30 cellular contexts compared by ENCODE assay signal in the genomic region with DNA sequence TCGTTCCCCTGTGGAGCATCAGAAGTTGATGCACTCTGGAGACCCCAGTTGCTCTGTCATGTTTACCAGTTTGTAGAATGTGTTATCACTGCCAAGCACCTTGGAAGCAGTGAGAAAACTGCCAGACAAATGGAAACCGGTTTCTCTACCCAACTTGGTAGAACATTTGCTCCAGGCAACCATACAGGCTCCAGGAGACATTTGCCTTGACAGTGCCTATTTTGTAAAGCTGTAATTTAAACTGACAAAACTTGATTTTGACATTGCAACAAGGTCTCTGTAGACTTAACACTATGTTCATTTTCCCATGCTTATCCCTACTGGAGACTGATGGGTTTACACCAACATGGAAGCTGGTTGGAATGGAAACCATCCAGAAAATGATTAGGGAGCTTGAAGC.
"Had no signal": no experiment of that assay in that cellular context is flagged by ENCODE, and none has a peak within 500 bp of the region (broad histone marks: within the 10 kb centered on the region; RNA-seq: fewer than 3 reads in every experiment).

No MANE protein-coding gene starts in this region.

- H3K9me3 ChIP-seq: body of pancreas, esophagus muscularis mucosa, gastrocnemius medialis, heart left ventricle had no signal

- H3K27me3 ChIP-seq: body of pancreas, esophagus muscularis mucosa, foreskin keratinocyte, gastrocnemius medialis, heart left ventricle had no signal

- ATAC-seq: activated CD4-positive, CD25-positive, alpha-beta regulatory T cell treated with anti-CD3 and anti-CD28 coated beads, Interleukin-2, amount 50 U/mL, for 24 hours; activated CD8-positive, alpha-beta T cell treated with anti-CD3 and anti-CD28 coated beads for 36 hours; activated T-cell treated with anti-CD3 and anti-CD28 coated beads, Interleukin-2, amount 50 U/mL, for 4 hours; activated T-helper 17 cell treated with anti-CD3 and anti-CD28 coated beads, Interleukin-2, amount 50 U/mL, for 72 hours; body of pancreas; effector memory CD8-positive, alpha-beta T cell; foreskin keratinocyte; gastrocnemius medialis; heart left ventricle; T-helper 17 cell had no signal

- H3K36me3 ChIP-seq: esophagus muscularis mucosa, gastrocnemius medialis, heart left ventricle, WERI-Rb-1 had no signal

- H3K4me3 ChIP-seq: body of pancreas, esophagus muscularis mucosa, gastrocnemius medialis, heart left ventricle had no signal

- H3K27ac ChIP-seq: body of pancreas, esophagus muscularis mucosa, foreskin keratinocyte, gastrocnemius medialis, heart left ventricle, WERI-Rb-1 had no signal

- DNase-seq: activated B cell treated with CpG ODN at 0.5 μM for 24 hours; activated CD4-positive, alpha-beta T cell treated with anti-CD3 and anti-CD28 coated beads for 48 hours; activated CD4-positive, alpha-beta T cell treated with anti-CD3 and anti-CD28 coated beads, Interleukin-2, amount 50 U/mL, for 1 hour; activated CD4-positive, alpha-beta T cell treated with anti-CD3 and anti-CD28 coated beads, Interleukin-2, amount 50 U/mL, for 48 hours; activated CD8-positive, alpha-beta memory T cell treated with anti-CD3 and anti-CD28 coated beads for 24 hours; activated CD8-positive, alpha-beta T cell treated with anti-CD3 and anti-CD28 coated beads for 36 hours; activated effector memory CD4-positive, alpha-beta T cell treated with Interleukin-2 at 50 U/mL for 16 hours; activated gamma-delta T cell treated with Interleukin-2 at 50 U/mL for 16 hours; activated naive CD4-positive, alpha-beta T cell treated with anti-CD3 and anti-CD28 coated beads, Interleukin-2, amount 50 U/mL, for 16 hours; activated naive CD4-positive, alpha-beta T cell treated with Interleukin-2 at 50 U/mL for 16 hours; activated T-cell treated with anti-CD3 and anti-CD28 coated beads, Interleukin-2, amount 50 U/mL, for 4 hours; amniotic stem cell; anterior cingulate cortex; body of pancreas; caudate nucleus; cortex of kidney; dermis blood vessel endothelial cell; effector CD4-positive, alpha-beta T cell; effector memory CD8-positive, alpha-beta T cell; foreskin keratinocyte; gastrocnemius medialis; glutamatergic neuron; heart left ventricle; T-helper 1 cell; T-helper 17 cell; T1000; WERI-Rb-1 had no signal
